In genomic region chr7:6655636-6656385, GRCh38 we compare ENCODE assay signal across 1 cellular context.
TF ChIP-seq lines count a peak whose summit lies in the region.

No MANE protein-coding gene starts in this region.

TF ChIP-seq in GM12878, 131 proteins besides CTCF, POLR2A, EP300 and RAD21:
- TF ChIP-seq NFYA (IDR thresholded peaks at IDR 0.05; ENCODE audit: borderline replicate concordance, low read depth, low read length) (no peak), HDAC6 (IDR thresholded peaks at IDR 0.05; ENCODE audit: unreplicated experiment) (no peak), GATAD2B (conservative IDR thresholded peaks at IDR 0.05; ENCODE audit: low read depth) (no peak), SRF (IDR thresholded peaks at IDR 0.05; ENCODE audit: low read depth in 2 of 2, low read length in 2 of 2) (no peak), CREM (IDR thresholded peaks at IDR 0.05; ENCODE audit: low read depth) (no peak), SUPT20H (IDR thresholded peaks at IDR 0.05; ENCODE audit: borderline replicate concordance, control insufficient read depth, low read depth, low read length) (no peak), MYC (IDR thresholded peaks at IDR 0.05; ENCODE audit: insufficient read depth, insufficient read length, insufficient replicate concordance, low read length, severe bottlenecking) (no peak), PML (IDR thresholded peaks at IDR 0.05; ENCODE audit: low read length) (no peak), KLF5 (IDR thresholded peaks at IDR 0.05; ENCODE audit: partially characterized antibody) (no peak), KAT2A (conservative IDR thresholded peaks at IDR 0.05; ENCODE audit: control insufficient read depth, low read depth, low read length) (no peak), SP1 (IDR thresholded peaks at IDR 0.05; ENCODE audit: low read depth, low read length) (no peak)
